Comparison of ENCODE assay signal across 2 cellular contexts in genomic region chr1:156073740-156074139, GRCh38.
TF ChIP-seq lines count a peak whose summit lies in the region.

No MANE protein-coding gene starts in this region.

TF ChIP-seq in IMR-90, 13 proteins besides CTCF, POLR2A, EP300 and RAD21:
- TF ChIP-seq BHLHE40 (IDR thresholded peaks at IDR 0.05; ENCODE audit: low read depth, low read length) (no peak), SMC3 (IDR thresholded peaks at IDR 0.05; ENCODE audit: low read depth, low read length) (no peak), CEBPB (IDR thresholded peaks at IDR 0.05; ENCODE audit: low read depth, low read length) (no peak), MAFK (IDR thresholded peaks at IDR 0.05; ENCODE audit: low read depth, low read length) (no peak), USF2 (IDR thresholded peaks at IDR 0.05; ENCODE audit: low read depth, low read length) (no peak), CHD1 (IDR thresholded peaks at IDR 0.05; ENCODE audit: low read depth, low read length) (no peak), MAZ (IDR thresholded peaks at IDR 0.05; ENCODE audit: borderline replicate concordance, low read depth, low read length) (no peak), NFE2L2 (IDR thresholded peaks at IDR 0.05; ENCODE audit: low read depth, low read length) (no peak), MXI1 (IDR thresholded peaks at IDR 0.05; ENCODE audit: borderline replicate concordance, low read depth, low read length) (no peak), RFX5 (IDR thresholded peaks at IDR 0.05; ENCODE audit: low read depth, low read length) (no peak), ELK1 (IDR thresholded peaks at IDR 0.05; ENCODE audit: borderline replicate concordance, low read depth, low read length) (no peak), RCOR1 (IDR thresholded peaks at IDR 0.05; ENCODE audit: insufficient replicate concordance, low read length) (no peak), FOS (IDR thresholded peaks at IDR 0.05; ENCODE audit: low read depth, low read length) (no peak)

TF ChIP-seq in SK-N-SH, 30 proteins besides CTCF, POLR2A, EP300 and RAD21:
- TF ChIP-seq FOSL2 (IDR thresholded peaks at IDR 0.05; ENCODE audit: borderline replicate concordance, low read depth) (no peak), IRF3 (IDR thresholded peaks at IDR 0.05; ENCODE audit: low read depth, low read length) (no peak), GABPA (IDR thresholded peaks at IDR 0.05; ENCODE audit: low read depth) (no peak), USF1 (IDR thresholded peaks at IDR 0.05; ENCODE audit: borderline replicate concordance, low read depth) (no peak), USF2 (IDR thresholded peaks at IDR 0.05; ENCODE audit: borderline replicate concordance, low read depth, low read length) (no peak), JUND (IDR thresholded peaks at IDR 0.05) (no peak), NRF1 (IDR thresholded peaks at IDR 0.05; ENCODE audit: low read depth, low read length) (no peak), TEAD4 (IDR thresholded peaks at IDR 0.05; ENCODE audit: borderline replicate concordance, insufficient read depth) (no peak), PBX3 (IDR thresholded peaks at IDR 0.05) (no peak), NFIC (IDR thresholded peaks at IDR 0.05; ENCODE audit: borderline replicate concordance) (no peak), CHD2 (IDR thresholded peaks at IDR 0.05; ENCODE audit: low read length, partially characterized antibody) (no peak), GATA2 (CRISPR knock-in tag; IDR thresholded peaks at IDR 0.05) (no peak), MXI1 (IDR thresholded peaks at IDR 0.05; ENCODE audit: low read depth, low read length) (no peak), POLR2AphosphoS5 (IDR thresholded peaks at IDR 0.05; ENCODE audit: low read depth, low read length) (no peak), REST (IDR thresholded peaks at IDR 0.05; ENCODE audit: low read depth, low read length) (no peak), EZH2phosphoT487 (IDR thresholded peaks at IDR 0.05; ENCODE audit: borderline replicate concordance, low read depth) (no peak), SIN3A (IDR thresholded peaks at IDR 0.05; ENCODE audit: borderline replicate concordance, low read depth, low read length) (no peak), SMC3 (IDR thresholded peaks at IDR 0.05; ENCODE audit: low read depth, low read length) (no peak), TCF12 (IDR thresholded peaks at IDR 0.05) (no peak), RFX5 (IDR thresholded peaks at IDR 0.05; ENCODE audit: low read length) (no peak)
TF ChIP-seq in SK-N-SH: peak in this region for 0.
